ENCODE assay signal across 1 cellular context in genomic region chr17:28550858-28551257, GRCh38.
A peak's percentile ranks its signal among the peaks of the same experiment; 100 is the strongest.
TF ChIP-seq lines count a peak whose summit lies in the region.

No MANE protein-coding gene starts in this region.

TF ChIP-seq in GM12878, 131 proteins besides CTCF, POLR2A, EP300 and RAD21:
- TF ChIP-seq ZNF24 (IDR thresholded peaks at IDR 0.05) (no peak), MXI1 (IDR thresholded peaks at IDR 0.05; ENCODE audit: low read depth, low read length) (no peak), NFXL1 (IDR thresholded peaks at IDR 0.05; ENCODE audit: borderline replicate concordance) (no peak), ZNF217 (IDR thresholded peaks at IDR 0.05) (no peak), MEF2B (IDR thresholded peaks at IDR 0.05; ENCODE audit: partially characterized antibody, poor library complexity, severe bottlenecking) (peak; percentile 11), USF2 (IDR thresholded peaks at IDR 0.05; ENCODE audit: borderline replicate concordance, low read depth, low read length) (no peak), KDM1A (IDR thresholded peaks at IDR 0.05; ENCODE audit: borderline replicate concordance) (no peak)
- TF ChIP-seq, protein P1, sequence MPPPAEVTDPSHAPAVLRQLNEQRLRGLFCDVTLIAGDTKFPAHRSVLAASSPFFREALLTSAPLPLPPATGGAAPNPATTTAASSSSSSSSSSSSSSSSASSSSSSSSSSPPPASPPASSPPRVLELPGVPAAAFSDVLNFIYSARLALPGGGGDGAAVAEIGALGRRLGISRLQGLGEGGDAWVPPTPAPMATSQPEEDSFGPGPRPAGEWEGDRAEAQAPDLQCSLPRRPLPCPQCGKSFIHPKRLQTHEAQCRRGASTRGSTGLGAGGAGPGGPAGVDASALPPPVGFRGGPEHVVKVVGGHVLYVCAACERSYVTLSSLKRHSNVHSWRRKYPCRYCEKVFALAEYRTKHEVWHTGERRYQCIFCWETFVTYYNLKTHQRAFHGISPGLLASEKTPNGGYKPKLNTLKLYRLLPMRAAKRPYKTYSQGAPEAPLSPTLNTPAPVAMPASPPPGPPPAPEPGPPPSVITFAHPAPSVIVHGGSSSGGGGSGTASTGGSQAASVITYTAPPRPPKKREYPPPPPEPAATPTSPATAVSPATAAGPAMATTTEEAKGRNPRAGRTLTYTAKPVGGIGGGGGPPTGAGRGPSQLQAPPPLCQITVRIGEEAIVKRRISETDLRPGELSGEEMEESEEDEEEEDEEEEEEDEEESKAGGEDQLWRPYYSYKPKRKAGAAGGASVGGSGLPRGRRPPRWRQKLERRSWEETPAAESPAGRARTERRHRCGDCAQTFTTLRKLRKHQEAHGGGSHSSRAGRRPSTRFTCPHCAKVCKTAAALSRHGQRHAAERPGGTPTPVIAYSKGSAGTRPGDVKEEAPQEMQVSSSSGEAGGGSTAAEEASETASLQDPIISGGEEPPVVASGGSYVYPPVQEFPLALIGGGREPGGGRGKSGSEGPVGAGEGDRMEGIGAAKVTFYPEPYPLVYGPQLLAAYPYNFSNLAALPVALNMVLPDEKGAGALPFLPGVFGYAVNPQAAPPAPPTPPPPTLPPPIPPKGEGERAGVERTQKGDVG (CRISPR knock-in tag; IDR thresholded peaks at IDR 0.05) = no peak
